In the genomic region with DNA sequence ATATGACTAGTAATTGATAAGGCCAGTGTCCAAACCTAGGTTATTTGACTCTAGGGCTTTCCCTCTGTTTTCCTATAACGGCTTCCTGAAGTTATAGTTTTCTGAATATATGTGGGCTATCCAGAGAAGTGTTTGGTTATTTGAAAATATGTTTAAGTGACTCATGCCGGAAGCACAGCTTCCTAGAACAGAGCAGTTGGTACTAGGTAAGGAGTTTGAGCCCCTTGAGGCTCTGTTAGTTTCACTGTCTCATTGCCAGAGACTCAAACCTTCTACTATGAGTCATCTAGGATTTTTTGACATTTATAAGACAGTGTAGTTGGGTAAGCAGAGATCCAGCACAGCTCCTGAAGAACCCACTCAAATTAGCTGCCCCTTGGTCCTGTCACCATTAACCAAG, we compare ENCODE assay signal across 9 cellular contexts. TPM values are rescaled to one million over a fixed set of nuclear protein-coding genes. Genes with fewer than 3 reads are reported as not detected.
DNase-seq lines count a peak whose midpoint lies in the region; ATAC-seq, FAIRE-seq and TF ChIP-seq lines count a peak whose summit lies in the region.
"Had no signal": no experiment of that assay in that cellular context is flagged by ENCODE, and none has a peak within 500 bp of the region (broad histone marks: within the 10 kb centered on the region; RNA-seq: fewer than 3 reads in every experiment).

No MANE protein-coding gene starts in this region.

- POLR2A ChIA-PET in A549 (lab: Yijun Ruan, JAX), result no interaction called here

- H3K27ac Mint-ChIP-seq in activated naive CD8-positive, alpha-beta T cell treated with anti-CD3 and anti-CD28 coated beads, Interleukin-2, amount 50 U/mL, for 24 hours, result peak overlapping the region; percentile 24
- H3K27ac Mint-ChIP-seq: naive B cell had no signal

- H3K27me3 ChIP-seq in transverse colon, result no peaks in the 10 kb centered on the region

- no peak overlapping the region for H3K27ac ChIP-seq in A549
- H3K27ac ChIP-seq in transverse colon, result no peak overlapping the region

- in situ Hi-C loops in transverse colon (cut with MboI; ENCODE audit: low pct_ligation_motif_present in 1 of 4, low pct_unique_long_range_greater_than_20kb in 1 of 4, low sequenced_read_pairs in 3 of 4), result no loop called here

- H3K4me1 Mint-ChIP-seq in activated naive CD8-positive, alpha-beta T cell treated with anti-CD3 and anti-CD28 coated beads, Interleukin-2, amount 50 U/mL, for 24 hours, result peaks cover 35% of the 10 kb centered on the region
- H3K4me1 Mint-ChIP-seq: naive B cell had no signal

- no peak overlapping the region for H3K4me3 ChIP-seq in A549
- no peak overlapping the region for H3K4me3 ChIP-seq in transverse colon

- no peaks in the 10 kb centered on the region for H3K27me3 Mint-ChIP-seq in activated naive CD8-positive, alpha-beta T cell treated with anti-CD3 and anti-CD28 coated beads, Interleukin-2, amount 50 U/mL, for 24 hours

- H3K4me1 ChIP-seq in A549, result no peaks in the 10 kb centered on the region
- H3K4me1 ChIP-seq in transverse colon, result no peaks in the 10 kb centered on the region

- TF ChIP-seq POLR2A in A549 (IDR thresholded peaks at IDR 0.05; ENCODE audit: low read length) (no peak), transverse colon (IDR thresholded peaks at IDR 0.05) (no peak)

- TF ChIP-seq CTCF in A549 (IDR thresholded peaks at IDR 0.05) (no peak), transverse colon (IDR thresholded peaks at IDR 0.05) (no peak)

- H3K4me2 ChIP-seq in A549, result no peak overlapping the region

- CTCF ChIA-PET in A549 (lab: Yijun Ruan, JAX), result interaction anchor here (0.7 kb wide), 1 partner anchor 11 kb away, joined by 3 read pairs; no protein-coding TSS in a partner anchor

- FAIRE-seq in A549 (lab: Jason Lieb, UNC), result no peak

- H3K36me3 ChIP-seq in transverse colon, result no peaks in the 10 kb centered on the region

- no peak for TF ChIP-seq EP300 in A549 (IDR thresholded peaks at IDR 0.05)
- TF ChIP-seq EP300 in transverse colon (IDR thresholded peaks at IDR 0.05; ENCODE audit: low read depth), result no peak

- no peak for ATAC-seq in A549
- peak; percentile 97 for ATAC-seq in GM19351 (IDR thresholded peaks at IDR 0.05; ENCODE audit: unreplicated experiment)
- ATAC-seq in HG03280 (IDR thresholded peaks at IDR 0.05; ENCODE audit: unreplicated experiment), result peak; percentile 90
- peak; percentile 96 for ATAC-seq in activated naive CD8-positive, alpha-beta T cell treated with anti-CD3 and anti-CD28 coated beads, Interleukin-2, amount 50 U/mL, for 24 hours

- H3K36me3 Mint-ChIP-seq in activated naive CD8-positive, alpha-beta T cell treated with anti-CD3 and anti-CD28 coated beads, Interleukin-2, amount 50 U/mL, for 24 hours (ENCODE audit: low read depth), result peaks cover 2% of the 10 kb centered on the region
- H3K36me3 Mint-ChIP-seq: naive B cell had no signal

- H3K9me3 Mint-ChIP-seq in activated naive CD8-positive, alpha-beta T cell treated with anti-CD3 and anti-CD28 coated beads, Interleukin-2, amount 50 U/mL, for 24 hours, result no peaks in the 10 kb centered on the region
- H3K9me3 Mint-ChIP-seq: naive B cell had no signal

- intact Hi-C loops in transverse colon (cut with DNase I; ENCODE audit: low total_unique reads), result no loop called here

- no peak for TF ChIP-seq RAD21 in A549 (conservative IDR thresholded peaks at IDR 0.05 in 1 of 2, IDR thresholded peaks at IDR 0.05 in 1 of 2)

- H3K4me3 Mint-ChIP-seq in activated naive CD8-positive, alpha-beta T cell treated with anti-CD3 and anti-CD28 coated beads, Interleukin-2, amount 50 U/mL, for 24 hours, result no peak overlapping the region
- H3K4me3 Mint-ChIP-seq: naive B cell had no signal

- 83% methylated on average over 2 of the region's 2 CpGs for WGBS in A549 (ENCODE audit: missing lambda C conversion rate)
- 73 to 79% methylated on average over 2 of the region's 2 CpGs for WGBS in transverse colon (ENCODE audit: low coverage in 1 of 2), 2 donors

- H3K9me3 ChIP-seq in A549 (no peaks in the 10 kb centered on the region), transverse colon (no peaks in the 10 kb centered on the region)

- DNase-seq in A549 (ENCODE audit: low read depth in 1 of 2, low spot score in 1 of 2), result no peak
- DNase-seq in activated naive CD8-positive, alpha-beta T cell treated with anti-CD3 and anti-CD28 coated beads, Interleukin-2, amount 50 U/mL, for 24 hours, result peak; percentile 3
- DNase-seq in amygdala (lab: John Stamatoyannopoulos, UW), result no peak
- DNase-seq in transverse colon, result no peak
- DNase-seq in OCI-M1 (lab: John Stamatoyannopoulos, UW), result no peak
- no peak for DNase-seq in NCI-H1417 treated with DMSO at 0.1 percent for 48 hours (lab: John Stamatoyannopoulos, UW)
- DNase-seq: naive B cell had no signal

TF ChIP-seq in A549, 52 proteins besides CTCF, POLR2A, EP300 and RAD21:
- TF ChIP-seq FOXS1 (CRISPR knock-in tag; IDR thresholded peaks at IDR 0.05) (no peak), FOSL2 (IDR thresholded peaks at IDR 0.05) (no peak), FOSL2 (CRISPR knock-in tag; IDR thresholded peaks at IDR 0.05) (0 out of 2 replicates have a peak, but pooled peaks have one; percentile 7)
TF ChIP-seq in A549: peak in this region for 1.

RNA-seq across cellular contexts. Expression of a gene that starts 27.1 kb away (rescaled TPM):
- polyA plus RNA-seq in A549 (2011; rRNA removed) (6.5 and 6.7 TPM in 2 replicates), A549 (2017; fragmentation: RNase III; extraction: RNeasy Plus Mini Kit Qiagen cat#74134 plus additional on column Dnase treatment) (2.8 to 3.3 TPM (median 3.1 TPM) in 3 replicates)
- polyA plus RNA-seq in A549 (2012; cell fraction: cytosol; rRNA removed), result 0.59 and 0.80 TPM in 2 replicates
- 0.24 and 0.43 TPM in 2 replicates for polyA plus RNA-seq in A549 (2012; cell fraction: nucleus; rRNA removed)
- 3.4 and 3.9 TPM in 2 replicates for polyA minus RNA-seq in A549 (2011; rRNA and poly(A)+ RNA removed)
- total RNA-seq in transverse colon, result 1 to 10 TPM in 2 of 4 donors, under 1 TPM in 2; 0.37 to 8.4 (median 1.5) TPM

RNA-seq across cellular contexts. Expression of a gene that starts 27.1 kb away (rescaled TPM):
- polyA plus RNA-seq in A549 (2011; rRNA removed) (48.4 and 62.9 TPM in 2 replicates), A549 (2017; fragmentation: RNase III; extraction: RNeasy Plus Mini Kit Qiagen cat#74134 plus additional on column Dnase treatment) (49.5 to 57.6 TPM (median 51.2 TPM) in 3 replicates)
- 20.6 and 23.8 TPM in 2 replicates for polyA plus RNA-seq in A549 (2012; cell fraction: cytosol; rRNA removed)
- polyA plus RNA-seq in A549 (2012; cell fraction: nucleus; rRNA removed), result 11.5 and 29.9 TPM in 2 replicates
- 40.3 and 42.5 TPM in 2 replicates for polyA minus RNA-seq in A549 (2011; rRNA and poly(A)+ RNA removed)
- total RNA-seq in transverse colon, result 10 to 100 TPM; 14.1 to 69.4 (median 36.6) TPM

Comparison
In these comparisons a context has a peak if more than half of its experiments do, and no peak if none do; other contexts are left out.
1. ATAC-seq: peak in GM19351 (single experiment), HG03280 (single experiment) and activated naive CD8-positive, alpha-beta T cell treated with anti-CD3 and anti-CD28 coated beads, Interleukin-2, amount 50 U/mL, for 24 hours (single experiment); none in A549 (0 of 2).